28 cellular contexts compared by ENCODE assay signal in genomic region chr5:178349147-178349527, GRCh38.
DNase-seq lines count a peak whose midpoint lies in the region; ATAC-seq and TF ChIP-seq lines count a peak whose summit lies in the region.
"Had no signal": no experiment of that assay in that cellular context is flagged by ENCODE, and none has a peak within 500 bp of the region (broad histone marks: within the 10 kb centered on the region; RNA-seq: fewer than 3 reads in every experiment).

No MANE protein-coding gene starts in this region.

- H3K9me3 ChIP-seq in RWPE2 (ENCODE audit: severe bottlenecking) (no peaks in the 10 kb centered on the region), hepatocyte (ENCODE audit: low read depth) (no peaks in the 10 kb centered on the region), upper lobe of right lung (no peaks in the 10 kb centered on the region)
- H3K9me3 ChIP-seq: A549, Caco-2, SJCRH30 had no signal

- no peak overlapping the region for H3K4me3 Mint-ChIP-seq in neural crest cell
- H3K4me3 Mint-ChIP-seq: CD8-positive, alpha-beta T cell had no signal

- no peaks in the 10 kb centered on the region for H3K9me2 ChIP-seq in hepatocyte (replicated peaks; ENCODE audit: insufficient read depth)

- TF ChIP-seq CTCF in RWPE2 (IDR thresholded peaks at IDR 0.05; ENCODE audit: poor library complexity, severe bottlenecking): no peak
- TF ChIP-seq CTCF in hepatocyte (IDR thresholded peaks at IDR 0.05; ENCODE audit: poor library complexity): no peak
- no peak for TF ChIP-seq CTCF in neural crest cell (conservative IDR thresholded peaks at IDR 0.05)
- TF ChIP-seq CTCF in upper lobe of right lung (IDR thresholded peaks at IDR 0.05): no peak

- no peaks in the 10 kb centered on the region for H3K27me3 Mint-ChIP-seq in neural crest cell (ENCODE audit: low read depth)

- peaks cover 4% of the 10 kb centered on the region for H3K36me3 Mint-ChIP-seq in neural crest cell (ENCODE audit: low read depth)
- H3K36me3 Mint-ChIP-seq: CD8-positive, alpha-beta T cell had no signal

- H3K4me1 ChIP-seq in RWPE2 (ENCODE audit: insufficient read depth, poor library complexity, severe bottlenecking) (no peaks in the 10 kb centered on the region), hepatocyte (ENCODE audit: insufficient read depth) (no peaks in the 10 kb centered on the region), upper lobe of right lung (no peaks in the 10 kb centered on the region)
- H3K4me1 ChIP-seq: A549, Caco-2, SJCRH30 had no signal

- no peaks in the 10 kb centered on the region for H4K20me1 ChIP-seq in hepatocyte (ENCODE audit: insufficient read depth, poor library complexity, severe bottlenecking)

- H3K27ac Mint-ChIP-seq in neural crest cell (ENCODE audit: unreplicated experiment): peak overlapping the region; percentile 24
- H3K27ac Mint-ChIP-seq: CD8-positive, alpha-beta T cell had no signal

- DNase-seq in RWPE2 (ENCODE audit: low spot score) (peak; percentile 41), hepatocyte (ENCODE audit: low spot score) (no peak), neural crest cell (ENCODE audit: low read depth, low spot score) (no peak), upper lobe of right lung (peak; percentile 28), hippocampal formation (lab: John Stamatoyannopoulos, UW) (no peak), sciatic nerve (ENCODE audit: low spot score) (no peak), NCI-H2171 (lab: John Stamatoyannopoulos, UW) (no peak)
- DNase-seq: Caco-2; CD8-positive, alpha-beta T cell; DMS 273 treated with DMSO at 0.1 percent for 48 hours; DMS79; EL; GDM1; GOT3; HCEC 1CT; IMR-90; NCI-H1105; NCI-H146; NCI-H1930; NCI-H2107; NCI-H446; NCI-H524 treated with DMSO at 0.1 percent for 48 hours; NCI-H774; SJCRH30 had no signal

- H3K4me2 ChIP-seq in hepatocyte: peak overlapping the region; percentile 51
- H3K4me2 ChIP-seq: A549, KMS-11 had no signal

- H3K9me3 Mint-ChIP-seq in neural crest cell: peaks cover 6% of the 10 kb centered on the region
- H3K9me3 Mint-ChIP-seq: CD8-positive, alpha-beta T cell had no signal

- H2AFZ ChIP-seq in hepatocyte: no peak overlapping the region

- H3K27me3 ChIP-seq in RWPE2 (ENCODE audit: insufficient read depth, poor library complexity, severe bottlenecking) (no peaks in the 10 kb centered on the region), hepatocyte (no peaks in the 10 kb centered on the region), upper lobe of right lung (no peaks in the 10 kb centered on the region)
- H3K27me3 ChIP-seq: SJCRH30 had no signal

- 57% methylated on average over 4 of the region's 8 CpGs for WGBS in hepatocyte (ENCODE audit: low lambda C conversion rate, missing lambda C conversion rate)

- intact Hi-C loops in upper lobe of right lung (cut with DNase I) (no loop called here), sciatic nerve (cut with DNase I) (no loop called here)

- H3K4me1 Mint-ChIP-seq in neural crest cell: peaks cover 71% of the 10 kb centered on the region

- H3K27ac ChIP-seq in RWPE2 (ENCODE audit: poor library complexity, severe bottlenecking): no peak overlapping the region
- peak overlapping the region; percentile 45 for H3K27ac ChIP-seq in hepatocyte
- H3K27ac ChIP-seq in upper lobe of right lung: no peak overlapping the region
- H3K27ac ChIP-seq: A549, C4-2B, KMS-11, SJCRH30 had no signal

- ATAC-seq in RWPE2 (ENCODE audit: low read depth) (no peak), upper lobe of right lung (no peak), sciatic nerve (no peak)
- ATAC-seq: A549; CD8-positive, alpha-beta T cell; GM12878 had no signal

- H3K36me3 ChIP-seq in RWPE2 (ENCODE audit: low read depth): no peaks in the 10 kb centered on the region
- no peaks in the 10 kb centered on the region for H3K36me3 ChIP-seq in hepatocyte (replicated peaks; ENCODE audit: insufficient read depth, low read depth)
- H3K36me3 ChIP-seq in upper lobe of right lung: no peaks in the 10 kb centered on the region
- H3K36me3 ChIP-seq: SJCRH30 had no signal

- H3K4me3 ChIP-seq in RWPE2 (ENCODE audit: severe bottlenecking) (no peak overlapping the region), hepatocyte (no peak overlapping the region), upper lobe of right lung (no peak overlapping the region)
- H3K4me3 ChIP-seq: A549, GM12878, SJCRH30 had no signal

- H3K79me2 ChIP-seq in hepatocyte: no peaks in the 10 kb centered on the region

Comparison
In these comparisons a context has a peak if more than half of its experiments do, and no peak if none do; other contexts are left out.
1. DNase-seq: peak in RWPE2 (single experiment) and upper lobe of right lung (single experiment); none in hepatocyte (single experiment), neural crest cell (single experiment), hippocampal formation (0 of 2), sciatic nerve (single experiment) and NCI-H2171 (single experiment).